In genomic region chr2:1546023-1546591, GRCh38 we compare ENCODE assay signal across 8 cellular contexts.
A peak's percentile ranks its signal among the peaks of the same experiment; 100 is the strongest.
DNase-seq lines count a peak whose midpoint lies in the region; TF ChIP-seq lines count a peak whose summit lies in the region.

No MANE protein-coding gene starts in this region.

- POLR2A ChIA-PET in SK-N-SH (lab: Yijun Ruan, JAX): no interaction called here

- H3K4me3 ChIP-seq in Karpas-422 (ENCODE audit: low read length) (no peak overlapping the region), SK-N-SH (ENCODE audit: low read depth in 2 of 2, low read length in 1 of 2) (no peak overlapping the region)

- TF ChIP-seq CTCF in SK-N-SH (IDR thresholded peaks at IDR 0.05): peak; percentile 97

- H3K27ac ChIP-seq in Karpas-422 (ENCODE audit: low read length) (no peak overlapping the region), SK-N-SH (ENCODE audit: low read depth in 2 of 2, low read length in 1 of 2) (no peak overlapping the region)

- no peak overlapping the region for H3K4me2 ChIP-seq in Karpas-422 (ENCODE audit: low read depth, low read length, poor library complexity, severe bottlenecking)
- no peak overlapping the region for H3K4me2 ChIP-seq in SK-N-SH

- H3K9me2 ChIP-seq in Karpas-422 (replicated peaks; ENCODE audit: insufficient read depth, low read length): no peaks in the 10 kb centered on the region
- no peaks in the 10 kb centered on the region for H3K9me2 ChIP-seq in SK-N-SH

- H3K36me3 ChIP-seq in Karpas-422 (ENCODE audit: insufficient read depth, low read length) (no peaks in the 10 kb centered on the region), SK-N-SH (replicated peaks in 1 of 2; ENCODE audit: control insufficient read depth in 1 of 2, insufficient read depth in 2 of 2, low read length in 1 of 2) (no peaks in the 10 kb centered on the region)

- H3K9ac ChIP-seq in Karpas-422 (ENCODE audit: low read length): no peak overlapping the region
- H3K9ac ChIP-seq in SK-N-SH: no peak overlapping the region

- H4K20me1 ChIP-seq in Karpas-422 (ENCODE audit: insufficient read depth, low read depth, low read length): no peaks in the 10 kb centered on the region
- H4K20me1 ChIP-seq in SK-N-SH (ENCODE audit: insufficient read depth): no peaks in the 10 kb centered on the region

- H3F3A ChIP-seq in SK-N-SH (replicated peaks; ENCODE audit: insufficient read depth): no peaks in the 10 kb centered on the region

- CTCF ChIA-PET in SK-N-SH (lab: Yijun Ruan, JAX): interaction anchor here (0.6 to 4.2 kb wide), 59 partner anchors 9 to 1016 kb away, joined by 3 to 58 read pairs (median 4); partner anchors contain the start of gene SNTG2

- H3K79me2 ChIP-seq in Karpas-422 (ENCODE audit: low read length): no peaks in the 10 kb centered on the region
- H3K79me2 ChIP-seq in SK-N-SH (ENCODE audit: insufficient read depth): no peaks in the 10 kb centered on the region

- WGBS in SK-N-SH (ENCODE audit: low lambda C conversion rate): 22% methylated on average over 14 of the region's 14 CpGs

- no peaks in the 10 kb centered on the region for H3K4me1 ChIP-seq in Karpas-422 (ENCODE audit: low read length)
- H3K4me1 ChIP-seq in SK-N-SH (ENCODE audit: control insufficient read depth in 1 of 2, insufficient read depth in 2 of 2, low read depth in 1 of 2, low read length in 1 of 2): peaks cover 0 to 40% of the 10 kb centered on the region in 2 experiments; a peak in 2 of 4 replicates

- no peaks in the 10 kb centered on the region for H3K27me3 ChIP-seq in Karpas-422 (ENCODE audit: low read length)
- H3K27me3 ChIP-seq in SK-N-SH (ENCODE audit: insufficient read depth): no peaks in the 10 kb centered on the region

- peak; percentile 100 for TF ChIP-seq RAD21 in SK-N-SH (IDR thresholded peaks at IDR 0.05; ENCODE audit: low read length)

- H3K9me3 ChIP-seq in Karpas-422 (ENCODE audit: low read length): no peaks in the 10 kb centered on the region
- no peaks in the 10 kb centered on the region for H3K9me3 ChIP-seq in SK-N-SH

- H2AFZ ChIP-seq in Karpas-422 (ENCODE audit: low read length) (no peak overlapping the region), SK-N-SH (ENCODE audit: low read depth) (peak overlapping the region; percentile 61)

- DNase-seq in DMS 273 (lab: John Stamatoyannopoulos, UW; ENCODE audit: unreplicated experiment) (peak; percentile 72), DMS 273 treated with DMSO at 0.1 percent for 48 hours (lab: John Stamatoyannopoulos, UW) (no peak), Karpas-422 (peak; percentile 69), SK-N-SH (peak; percentile 88), dermis microvascular lymphatic vessel endothelial cell (ENCODE audit: low read depth in 2 of 2) (peak; percentile 42 to 62), middle frontal gyrus (ENCODE audit: extremely low spot score, low spot score) (peak; percentile 24), GF-D8 (lab: John Stamatoyannopoulos, UW) (no peak)
- no peak for DNase-seq in activated effector memory CD4-positive, alpha-beta T cell treated with Interleukin-2 at 50 U/mL for 16 hours

- TF ChIP-seq EP300 in SK-N-SH (IDR thresholded peaks at IDR 0.05; ENCODE audit: borderline replicate concordance in 1 of 2, low read depth in 1 of 2, low read length in 1 of 2): no peak

TF ChIP-seq in SK-N-SH, 30 proteins besides CTCF, POLR2A, EP300 and RAD21:
- peak; percentile 98 for TF ChIP-seq SMC3 (IDR thresholded peaks at IDR 0.05; ENCODE audit: low read depth, low read length)
- no peak for TF ChIP-seq TCF12 (IDR thresholded peaks at IDR 0.05)
- peak; percentile 21; the same call in 1 of the 2 replicates for TF ChIP-seq RFX5 (IDR thresholded peaks at IDR 0.05; ENCODE audit: low read length)
- peak; percentile 90 for TF ChIP-seq MXI1 (IDR thresholded peaks at IDR 0.05; ENCODE audit: low read depth, low read length)

Comparison
In these comparisons a context has a peak if more than half of its experiments do, and no peak if none do; other contexts are left out.
1. DNase-seq: peak in DMS 273 (single experiment), Karpas-422 (single experiment), SK-N-SH (single experiment), dermis microvascular lymphatic vessel endothelial cell (2 of 2) and middle frontal gyrus (single experiment); none in DMS 273 treated with DMSO at 0.1 percent for 48 hours (single experiment), activated effector memory CD4-positive, alpha-beta T cell treated with Interleukin-2 at 50 U/mL for 16 hours (single experiment) and GF-D8 (single experiment).